1 cellular context compared by ENCODE assay signal in genomic region chr17:7280519-7281073, GRCh38.
TF ChIP-seq lines count a peak whose summit lies in the region.

No MANE protein-coding gene starts in this region.

TF ChIP-seq in A549, 52 proteins besides CTCF, POLR2A, EP300 and RAD21 (continued from another document):
- no peak for TF ChIP-seq ESRRA (IDR thresholded peaks at IDR 0.05; ENCODE audit: borderline replicate concordance, low read length)
- no peak for TF ChIP-seq BCL3 (IDR thresholded peaks at IDR 0.05)
- TF ChIP-seq, protein P1, sequence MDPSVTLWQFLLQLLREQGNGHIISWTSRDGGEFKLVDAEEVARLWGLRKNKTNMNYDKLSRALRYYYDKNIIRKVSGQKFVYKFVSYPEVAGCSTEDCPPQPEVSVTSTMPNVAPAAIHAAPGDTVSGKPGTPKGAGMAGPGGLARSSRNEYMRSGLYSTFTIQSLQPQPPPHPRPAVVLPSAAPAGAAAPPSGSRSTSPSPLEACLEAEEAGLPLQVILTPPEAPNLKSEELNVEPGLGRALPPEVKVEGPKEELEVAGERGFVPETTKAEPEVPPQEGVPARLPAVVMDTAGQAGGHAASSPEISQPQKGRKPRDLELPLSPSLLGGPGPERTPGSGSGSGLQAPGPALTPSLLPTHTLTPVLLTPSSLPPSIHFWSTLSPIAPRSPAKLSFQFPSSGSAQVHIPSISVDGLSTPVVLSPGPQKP (IDR thresholded peaks at IDR 0.05; ENCODE audit: low read depth, low read length): no peak
TF ChIP-seq in A549: peak in this region for 5.
